In the genomic region with DNA sequence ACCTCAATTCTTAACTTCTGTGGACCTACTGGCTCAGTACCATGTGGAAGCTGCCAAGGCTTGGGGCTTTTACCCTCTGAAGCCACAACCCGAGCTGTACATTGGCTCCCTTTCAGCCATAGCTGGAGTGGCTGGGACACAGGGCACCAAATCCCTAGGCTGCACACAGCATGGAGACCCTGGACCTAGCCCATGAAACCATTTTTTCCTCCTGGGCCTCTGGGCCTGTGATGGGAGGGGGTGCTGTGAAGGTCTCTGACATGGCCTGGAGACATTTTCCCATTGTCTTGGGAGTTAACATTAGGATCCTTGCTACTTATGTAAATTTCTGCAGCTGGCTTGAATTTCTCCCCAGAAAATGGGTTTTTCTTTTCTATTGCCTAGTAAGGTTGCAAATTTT, we compare ENCODE assay signal across 6 cellular contexts.
A peak's percentile ranks its signal among the peaks of the same experiment; 100 is the strongest.
DNase-seq lines count a peak whose midpoint lies in the region; ATAC-seq, FAIRE-seq and TF ChIP-seq lines count a peak whose summit lies in the region.
"Not testable (repeated sequence)": the region's sequence is repeated elsewhere in the genome, so short reads cannot be mapped to it uniquely, and the experiment has no call there.

No MANE protein-coding gene starts in this region.

- not testable (repeated sequence) for H2AK5ac ChIP-seq in mesendoderm (ENCODE audit: low read length)

- H3K56ac ChIP-seq in mesendoderm (ENCODE audit: low read length) = not testable (repeated sequence)

- CTCF ChIA-PET in A549 (lab: Yijun Ruan, JAX); HEK293 (lab: Yijun Ruan, JAX): not testable (repeated sequence)

- WGBS in A549 (ENCODE audit: missing lambda C conversion rate) = 0% methylated on average over 1 of the region's 1 CpG
- no CpG with 5 or more reads among the region's 1 CpG for WGBS in mesendoderm (ENCODE audit: extremely low coverage, insufficient coverage, low lambda C conversion rate)

- not testable (repeated sequence) for TF ChIP-seq POLR2A in A549 (IDR thresholded peaks at IDR 0.05; ENCODE audit: low read length)

- not testable (repeated sequence) for H3K9me3 Mint-ChIP-seq in glutamatergic neuron (ENCODE audit: unreplicated experiment)

- H3K23ac ChIP-seq in mesendoderm (ENCODE audit: low read length) = not testable (repeated sequence)

- H3K27me3 Mint-ChIP-seq in glutamatergic neuron (ENCODE audit: unreplicated experiment) = not testable (repeated sequence)

- H3K4me3 ChIP-seq in A549; HEK293 (ENCODE audit: low read depth, low read length); mesendoderm (ENCODE audit: low read length): not testable (repeated sequence)

- FAIRE-seq in A549 (lab: Jason Lieb, UNC) = not testable (repeated sequence)

- not testable (repeated sequence) for ATAC-seq in A549

- H3K9ac ChIP-seq in mesendoderm (ENCODE audit: low read length) = not testable (repeated sequence)

- not testable (repeated sequence) for H3K27ac Mint-ChIP-seq in glutamatergic neuron (ENCODE audit: unreplicated experiment)

- POLR2A ChIA-PET in A549 (lab: Yijun Ruan, JAX); HEK293 (lab: Yijun Ruan, JAX): not testable (repeated sequence)

- not testable (repeated sequence) for H3K4me1 ChIP-seq in A549; HEK293 (ENCODE audit: control insufficient read depth, insufficient read depth, low read length); mesendoderm (ENCODE audit: control insufficient read depth, low read depth, low read length)

- H2BK120ac ChIP-seq in mesendoderm (ENCODE audit: low read depth, low read length) = not testable (repeated sequence)

- H3K36me3 ChIP-seq in HEK293 (ENCODE audit: control insufficient read depth in 2 of 2, insufficient read depth in 1 of 2, low read length in 2 of 2); mesendoderm (ENCODE audit: control insufficient read depth, insufficient read depth, low read length): not testable (repeated sequence)

- H3K4me2 ChIP-seq in A549; mesendoderm (ENCODE audit: low read length): not testable (repeated sequence)

- TF ChIP-seq RAD21 in A549 (conservative IDR thresholded peaks at IDR 0.05 in 1 of 2, IDR thresholded peaks at IDR 0.05 in 1 of 2) = not testable (repeated sequence)

- H2BK5ac ChIP-seq in mesendoderm (ENCODE audit: low read length) = not testable (repeated sequence)

- H3K79me2 ChIP-seq in mesendoderm (ENCODE audit: control insufficient read depth, insufficient read depth, low read length) = not testable (repeated sequence)

- not testable (repeated sequence) for H3K27me3 ChIP-seq in mesendoderm (ENCODE audit: insufficient read depth, low read length, poor library complexity)

- DNase-seq in A549 (ENCODE audit: low read depth in 1 of 2, low spot score in 1 of 2) = not testable (repeated sequence)
- peak; percentile 13 for DNase-seq in NCI-H748 (lab: John Stamatoyannopoulos, UW; ENCODE audit: unreplicated experiment)
- peak; percentile 1 for DNase-seq in OCI-M1 (lab: John Stamatoyannopoulos, UW)
- DNase-seq in glutamatergic neuron = peak; percentile 34
- peak; percentile 23 for DNase-seq in mesendoderm

- H3K9me3 ChIP-seq in A549; HEK293 (ENCODE audit: control insufficient read depth, insufficient read depth, low read depth, low read length): not testable (repeated sequence)

- H3K4me1 Mint-ChIP-seq in glutamatergic neuron (ENCODE audit: low read depth, unreplicated experiment) = not testable (repeated sequence)

- H3K4me3 Mint-ChIP-seq in glutamatergic neuron (ENCODE audit: unreplicated experiment) = not testable (repeated sequence)

- H4K8ac ChIP-seq in mesendoderm (ENCODE audit: low read depth, low read length) = not testable (repeated sequence)

- H3K4ac ChIP-seq in mesendoderm (ENCODE audit: low read depth, low read length) = not testable (repeated sequence)

- not testable (repeated sequence) for H3K79me1 ChIP-seq in mesendoderm (ENCODE audit: low read length)

- TF ChIP-seq CTCF in A549 (IDR thresholded peaks at IDR 0.05); HEK293 (tag by site-specific recombination; IDR thresholded peaks at IDR 0.05); glutamatergic neuron (IDR thresholded peaks at IDR 0.05; ENCODE audit: partially characterized antibody, unreplicated experiment): not testable (repeated sequence)

- H3K36me3 Mint-ChIP-seq in glutamatergic neuron (ENCODE audit: unreplicated experiment) = peaks cover 16% of the 10 kb centered on the region

- H4K5ac ChIP-seq in mesendoderm (ENCODE audit: low read length) = not testable (repeated sequence)

- not testable (repeated sequence) for H2BK15ac ChIP-seq in mesendoderm (replicated peaks; ENCODE audit: low read depth)

- H3K18ac ChIP-seq in mesendoderm (ENCODE audit: low read length) = not testable (repeated sequence)

- not testable (repeated sequence) for TF ChIP-seq EP300 in A549 (IDR thresholded peaks at IDR 0.05)

- not testable (repeated sequence) for H3K27ac ChIP-seq in A549; HEK293 (ENCODE audit: extremely low read depth, low read depth, low read length); mesendoderm (ENCODE audit: low read depth, low read length)

TF ChIP-seq in A549, 52 proteins besides CTCF, POLR2A, EP300 and RAD21:
- peak; percentile 85 for TF ChIP-seq ZFP36 (IDR thresholded peaks at IDR 0.05; ENCODE audit: borderline replicate concordance, partially characterized antibody)

TF ChIP-seq in HEK293, 187 proteins besides CTCF, POLR2A, EP300 and RAD21:
- TF ChIP-seq ZNF585B (tag by site-specific recombination; IDR thresholded peaks at IDR 0.05) (peak; percentile 90), SETDB1 (IDR thresholded peaks at IDR 0.05; ENCODE audit: insufficient read length, low read length) (peak; percentile 46)
